1 cellular context compared by ENCODE assay signal in the genomic region with DNA sequence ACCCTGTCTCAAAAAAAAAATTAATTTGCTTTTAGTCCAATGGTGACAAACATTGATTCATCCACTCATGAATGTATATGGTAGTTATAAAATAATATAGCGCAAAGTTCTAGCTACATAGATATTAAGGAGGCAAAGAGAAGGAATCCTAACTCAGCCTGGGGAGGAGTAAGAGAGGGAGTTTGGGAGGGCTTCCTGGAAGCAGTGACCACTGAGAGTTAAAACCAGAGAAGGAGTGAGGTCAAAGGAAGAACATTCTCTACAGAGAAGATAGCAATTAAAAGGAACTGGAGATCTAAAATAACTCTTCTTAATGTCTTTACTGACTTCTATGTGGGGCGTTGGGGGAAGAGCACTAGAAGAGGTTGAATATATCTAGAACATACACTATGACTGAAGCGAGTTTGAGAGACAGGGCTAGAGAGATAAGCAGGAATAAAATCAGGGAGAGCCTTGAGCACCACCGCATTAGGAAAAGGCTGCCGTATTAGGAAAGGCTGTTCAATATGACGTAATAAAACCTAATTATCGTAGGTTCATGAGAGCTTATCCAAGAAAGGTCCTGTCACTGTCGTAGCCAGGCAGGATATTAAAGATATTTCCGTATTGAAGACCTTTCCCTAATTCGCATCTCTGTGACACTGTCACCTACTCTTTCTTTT.
TF ChIP-seq lines count a peak whose summit lies in the region.

No MANE protein-coding gene starts in this region.

TF ChIP-seq in GM23338, 12 proteins besides CTCF, POLR2A, EP300 and RAD21 (continued from another document):
- TF ChIP-seq, protein P1, sequence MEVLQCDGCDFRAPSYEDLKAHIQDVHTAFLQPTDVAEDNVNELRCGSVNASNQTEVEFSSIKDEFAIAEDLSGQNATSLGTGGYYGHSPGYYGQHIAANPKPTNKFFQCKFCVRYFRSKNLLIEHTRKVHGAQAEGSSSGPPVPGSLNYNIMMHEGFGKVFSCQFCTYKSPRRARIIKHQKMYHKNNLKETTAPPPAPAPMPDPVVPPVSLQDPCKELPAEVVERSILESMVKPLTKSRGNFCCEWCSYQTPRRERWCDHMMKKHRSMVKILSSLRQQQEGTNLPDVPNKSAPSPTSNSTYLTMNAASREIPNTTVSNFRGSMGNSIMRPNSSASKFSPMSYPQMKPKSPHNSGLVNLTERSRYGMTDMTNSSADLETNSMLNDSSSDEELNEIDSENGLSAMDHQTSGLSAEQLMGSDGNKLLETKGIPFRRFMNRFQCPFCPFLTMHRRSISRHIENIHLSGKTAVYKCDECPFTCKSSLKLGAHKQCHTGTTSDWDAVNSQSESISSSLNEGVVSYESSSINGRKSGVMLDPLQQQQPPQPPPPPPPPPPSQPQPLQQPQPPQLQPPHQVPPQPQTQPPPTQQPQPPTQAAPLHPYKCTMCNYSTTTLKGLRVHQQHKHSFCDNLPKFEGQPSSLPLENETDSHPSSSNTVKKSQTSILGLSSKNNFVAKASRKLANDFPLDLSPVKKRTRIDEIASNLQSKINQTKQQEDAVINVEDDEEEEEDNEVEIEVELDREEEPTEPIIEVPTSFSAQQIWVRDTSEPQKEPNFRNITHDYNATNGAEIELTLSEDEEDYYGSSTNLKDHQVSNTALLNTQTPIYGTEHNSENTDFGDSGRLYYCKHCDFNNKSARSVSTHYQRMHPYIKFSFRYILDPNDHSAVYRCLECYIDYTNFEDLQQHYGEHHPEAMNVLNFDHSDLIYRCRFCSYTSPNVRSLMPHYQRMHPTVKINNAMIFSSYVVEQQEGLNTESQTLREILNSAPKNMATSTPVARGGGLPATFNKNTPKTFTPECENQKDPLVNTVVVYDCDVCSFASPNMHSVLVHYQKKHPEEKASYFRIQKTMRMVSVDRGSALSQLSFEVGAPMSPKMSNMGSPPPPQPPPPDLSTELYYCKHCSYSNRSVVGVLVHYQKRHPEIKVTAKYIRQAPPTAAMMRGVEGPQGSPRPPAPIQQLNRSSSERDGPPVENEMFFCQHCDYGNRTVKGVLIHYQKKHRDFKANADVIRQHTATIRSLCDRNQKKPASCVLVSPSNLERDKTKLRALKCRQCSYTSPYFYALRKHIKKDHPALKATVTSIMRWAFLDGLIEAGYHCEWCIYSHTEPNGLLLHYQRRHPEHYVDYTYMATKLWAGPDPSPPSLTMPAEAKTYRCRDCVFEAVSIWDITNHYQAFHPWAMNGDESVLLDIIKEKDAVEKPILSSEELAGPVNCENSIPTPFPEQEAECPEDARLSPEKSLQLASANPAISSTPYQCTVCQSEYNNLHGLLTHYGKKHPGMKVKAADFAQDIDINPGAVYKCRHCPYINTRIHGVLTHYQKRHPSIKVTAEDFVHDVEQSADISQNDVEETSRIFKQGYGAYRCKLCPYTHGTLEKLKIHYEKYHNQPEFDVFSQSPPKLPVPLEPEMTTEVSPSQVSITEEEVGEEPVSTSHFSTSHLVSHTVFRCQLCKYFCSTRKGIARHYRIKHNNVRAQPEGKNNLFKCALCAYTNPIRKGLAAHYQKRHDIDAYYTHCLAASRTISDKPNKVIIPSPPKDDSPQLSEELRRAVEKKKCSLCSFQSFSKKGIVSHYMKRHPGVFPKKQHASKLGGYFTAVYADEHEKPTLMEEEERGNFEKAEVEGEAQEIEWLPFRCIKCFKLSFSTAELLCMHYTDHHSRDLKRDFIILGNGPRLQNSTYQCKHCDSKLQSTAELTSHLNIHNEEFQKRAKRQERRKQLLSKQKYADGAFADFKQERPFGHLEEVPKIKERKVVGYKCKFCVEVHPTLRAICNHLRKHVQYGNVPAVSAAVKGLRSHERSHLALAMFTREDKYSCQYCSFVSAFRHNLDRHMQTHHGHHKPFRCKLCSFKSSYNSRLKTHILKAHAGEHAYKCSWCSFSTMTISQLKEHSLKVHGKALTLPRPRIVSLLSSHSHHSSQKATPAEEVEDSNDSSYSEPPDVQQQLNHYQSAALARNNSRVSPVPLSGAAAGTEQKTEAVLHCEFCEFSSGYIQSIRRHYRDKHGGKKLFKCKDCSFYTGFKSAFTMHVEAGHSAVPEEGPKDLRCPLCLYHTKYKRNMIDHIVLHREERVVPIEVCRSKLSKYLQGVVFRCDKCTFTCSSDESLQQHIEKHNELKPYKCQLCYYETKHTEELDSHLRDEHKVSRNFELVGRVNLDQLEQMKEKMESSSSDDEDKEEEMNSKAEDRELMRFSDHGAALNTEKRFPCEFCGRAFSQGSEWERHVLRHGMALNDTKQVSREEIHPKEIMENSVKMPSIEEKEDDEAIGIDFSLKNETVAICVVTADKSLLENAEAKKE (CRISPR knock-in tag; IDR thresholded peaks at IDR 0.05), result no peak
- no peak for TF ChIP-seq ZNF114 (CRISPR knock-in tag; IDR thresholded peaks at IDR 0.05)
- TF ChIP-seq STAT1 (IDR thresholded peaks at IDR 0.05; ENCODE audit: unreplicated experiment), result no peak
- TF ChIP-seq CREB1 (CRISPR knock-in tag; IDR thresholded peaks at IDR 0.05; ENCODE audit: low read depth), result no peak
- TF ChIP-seq, protein P2, sequence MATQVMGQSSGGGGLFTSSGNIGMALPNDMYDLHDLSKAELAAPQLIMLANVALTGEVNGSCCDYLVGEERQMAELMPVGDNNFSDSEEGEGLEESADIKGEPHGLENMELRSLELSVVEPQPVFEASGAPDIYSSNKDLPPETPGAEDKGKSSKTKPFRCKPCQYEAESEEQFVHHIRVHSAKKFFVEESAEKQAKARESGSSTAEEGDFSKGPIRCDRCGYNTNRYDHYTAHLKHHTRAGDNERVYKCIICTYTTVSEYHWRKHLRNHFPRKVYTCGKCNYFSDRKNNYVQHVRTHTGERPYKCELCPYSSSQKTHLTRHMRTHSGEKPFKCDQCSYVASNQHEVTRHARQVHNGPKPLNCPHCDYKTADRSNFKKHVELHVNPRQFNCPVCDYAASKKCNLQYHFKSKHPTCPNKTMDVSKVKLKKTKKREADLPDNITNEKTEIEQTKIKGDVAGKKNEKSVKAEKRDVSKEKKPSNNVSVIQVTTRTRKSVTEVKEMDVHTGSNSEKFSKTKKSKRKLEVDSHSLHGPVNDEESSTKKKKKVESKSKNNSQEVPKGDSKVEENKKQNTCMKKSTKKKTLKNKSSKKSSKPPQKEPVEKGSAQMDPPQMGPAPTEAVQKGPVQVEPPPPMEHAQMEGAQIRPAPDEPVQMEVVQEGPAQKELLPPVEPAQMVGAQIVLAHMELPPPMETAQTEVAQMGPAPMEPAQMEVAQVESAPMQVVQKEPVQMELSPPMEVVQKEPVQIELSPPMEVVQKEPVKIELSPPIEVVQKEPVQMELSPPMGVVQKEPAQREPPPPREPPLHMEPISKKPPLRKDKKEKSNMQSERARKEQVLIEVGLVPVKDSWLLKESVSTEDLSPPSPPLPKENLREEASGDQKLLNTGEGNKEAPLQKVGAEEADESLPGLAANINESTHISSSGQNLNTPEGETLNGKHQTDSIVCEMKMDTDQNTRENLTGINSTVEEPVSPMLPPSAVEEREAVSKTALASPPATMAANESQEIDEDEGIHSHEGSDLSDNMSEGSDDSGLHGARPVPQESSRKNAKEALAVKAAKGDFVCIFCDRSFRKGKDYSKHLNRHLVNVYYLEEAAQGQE (IDR thresholded peaks at IDR 0.05; ENCODE audit: unreplicated experiment), result no peak
- TF ChIP-seq, protein P3, sequence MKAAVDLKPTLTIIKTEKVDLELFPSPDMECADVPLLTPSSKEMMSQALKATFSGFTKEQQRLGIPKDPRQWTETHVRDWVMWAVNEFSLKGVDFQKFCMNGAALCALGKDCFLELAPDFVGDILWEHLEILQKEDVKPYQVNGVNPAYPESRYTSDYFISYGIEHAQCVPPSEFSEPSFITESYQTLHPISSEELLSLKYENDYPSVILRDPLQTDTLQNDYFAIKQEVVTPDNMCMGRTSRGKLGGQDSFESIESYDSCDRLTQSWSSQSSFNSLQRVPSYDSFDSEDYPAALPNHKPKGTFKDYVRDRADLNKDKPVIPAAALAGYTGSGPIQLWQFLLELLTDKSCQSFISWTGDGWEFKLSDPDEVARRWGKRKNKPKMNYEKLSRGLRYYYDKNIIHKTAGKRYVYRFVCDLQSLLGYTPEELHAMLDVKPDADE (IDR thresholded peaks at IDR 0.05), result no peak
- TF ChIP-seq EZH2 (IDR thresholded peaks at IDR 0.05; ENCODE audit: low read depth, unreplicated experiment), result no peak
- no peak for TF ChIP-seq JUNB (IDR thresholded peaks at IDR 0.05; ENCODE audit: unreplicated experiment)
- no peak for TF ChIP-seq POLR2AphosphoS5 (IDR thresholded peaks at IDR 0.05; ENCODE audit: low read depth)
- no peak for TF ChIP-seq NANOG (IDR thresholded peaks at IDR 0.05; ENCODE audit: borderline replicate concordance)
- TF ChIP-seq ZNF331 (CRISPR knock-in tag; IDR thresholded peaks at IDR 0.05; ENCODE audit: low read depth), result no peak
